ENCODE assay signal across 18 cellular contexts in genomic region chr1:87644033-87644432, GRCh38.
A peak's percentile ranks its signal among the peaks of the same experiment; 100 is the strongest.
DNase-seq lines count a peak whose midpoint lies in the region; ATAC-seq, FAIRE-seq and TF ChIP-seq lines count a peak whose summit lies in the region.
"Had no signal": no experiment of that assay in that cellular context is flagged by ENCODE, and none has a peak within 500 bp of the region (broad histone marks: within the 10 kb centered on the region; RNA-seq: fewer than 3 reads in every experiment).

No MANE protein-coding gene starts in this region.

- H3K79me2 ChIP-seq in astrocyte (ENCODE audit: insufficient read depth, low read length): no peaks in the 10 kb centered on the region

- H3K4me1 ChIP-seq in breast epithelium (no peaks in the 10 kb centered on the region), astrocyte (ENCODE audit: insufficient read depth, low read length) (peaks cover 17% of the 10 kb centered on the region), mesodermal cell (ENCODE audit: control insufficient read depth, insufficient read depth, low read length, poor library complexity, severe bottlenecking) (peaks cover 32% of the 10 kb centered on the region), vagina (peaks cover 25% of the 10 kb centered on the region)
- H3K4me1 ChIP-seq: A549, upper lobe of right lung had no signal

- H3K4me3 Mint-ChIP-seq in MCF 10A (ENCODE audit: unreplicated experiment) (no peak overlapping the region), astrocyte (ENCODE audit: unreplicated experiment) (no peak overlapping the region)
- H3K4me3 Mint-ChIP-seq in activated T-helper 2 cell treated with anti-CD3 and anti-CD28 coated beads, Interferon-gamma antibody, Interleukin-2, Interleukin-4, amounts not matched to agents 10 μg/mL and 5 μg/mL and 100 μg/mL, durations not matched to agents 14 hours and 24 hours and 36 hours (ENCODE audit: low read depth): no peak overlapping the region
- H3K4me3 Mint-ChIP-seq: activated naive CD4-positive, alpha-beta T cell treated with anti-CD3 and anti-CD28 coated beads, Interleukin-2, amount 50 U/mL, for 24 hours; CD4-positive, CD25-positive, alpha-beta regulatory T cell; T-helper 2 cell treated with Interferon-gamma antibody and Interleukin-4, amounts not matched to agents 5 μg/mL and 100 μg/mL, for 36 hours had no signal

- H3K4me1 Mint-ChIP-seq in MCF 10A (ENCODE audit: insufficient read depth, unreplicated experiment) (no peaks in the 10 kb centered on the region), astrocyte (ENCODE audit: low read depth, unreplicated experiment) (peaks cover 27% of the 10 kb centered on the region)
- no peaks in the 10 kb centered on the region for H3K4me1 Mint-ChIP-seq in activated T-helper 2 cell treated with anti-CD3 and anti-CD28 coated beads, Interferon-gamma antibody, Interleukin-2, Interleukin-4, amounts not matched to agents 10 μg/mL and 5 μg/mL and 100 μg/mL, durations not matched to agents 14 hours and 24 hours and 36 hours (ENCODE audit: low read depth)
- H3K4me1 Mint-ChIP-seq: activated naive CD4-positive, alpha-beta T cell treated with anti-CD3 and anti-CD28 coated beads, Interleukin-2, amount 50 U/mL, for 24 hours; CD4-positive, CD25-positive, alpha-beta regulatory T cell had no signal

- H3K9me3 Mint-ChIP-seq in MCF 10A (ENCODE audit: unreplicated experiment) (no peaks in the 10 kb centered on the region), astrocyte (ENCODE audit: unreplicated experiment) (peaks cover 4% of the 10 kb centered on the region)
- no peaks in the 10 kb centered on the region for H3K9me3 Mint-ChIP-seq in activated T-helper 2 cell treated with anti-CD3 and anti-CD28 coated beads, Interferon-gamma antibody, Interleukin-2, Interleukin-4, amounts not matched to agents 10 μg/mL and 5 μg/mL and 100 μg/mL, durations not matched to agents 14 hours and 24 hours and 36 hours
- H3K9me3 Mint-ChIP-seq: activated naive CD4-positive, alpha-beta T cell treated with anti-CD3 and anti-CD28 coated beads, Interleukin-2, amount 50 U/mL, for 24 hours; T-helper 2 cell treated with Interferon-gamma antibody and Interleukin-4, amounts not matched to agents 5 μg/mL and 100 μg/mL, for 36 hours had no signal

- peak overlapping the region; percentile 4 to 36 for H3K27ac ChIP-seq in breast epithelium
- no peak overlapping the region for H3K27ac ChIP-seq in astrocyte (ENCODE audit: low read depth, low read length)
- peak overlapping the region; percentile 48 for H3K27ac ChIP-seq in mesodermal cell (ENCODE audit: low read depth, low read length, severe bottlenecking)
- peak overlapping the region; percentile 60 for H3K27ac ChIP-seq in vagina
- H3K27ac ChIP-seq: A549, upper lobe of right lung had no signal

- no peaks in the 10 kb centered on the region for H3K27me3 ChIP-seq in breast epithelium
- no peaks in the 10 kb centered on the region for H3K27me3 ChIP-seq in astrocyte (ENCODE audit: insufficient read depth, low read length)
- H3K27me3 ChIP-seq in vagina: no peaks in the 10 kb centered on the region
- H3K27me3 ChIP-seq: upper lobe of right lung had no signal

- H3K9ac ChIP-seq in astrocyte (ENCODE audit: low read length): no peak overlapping the region

- H3K27me3 Mint-ChIP-seq in MCF 10A (ENCODE audit: insufficient read depth, unreplicated experiment): no peaks in the 10 kb centered on the region
- H3K27me3 Mint-ChIP-seq in astrocyte (ENCODE audit: low read depth, unreplicated experiment): peaks cover 1% of the 10 kb centered on the region
- H3K27me3 Mint-ChIP-seq in activated T-helper 2 cell treated with anti-CD3 and anti-CD28 coated beads, Interferon-gamma antibody, Interleukin-2, Interleukin-4, amounts not matched to agents 10 μg/mL and 5 μg/mL and 100 μg/mL, durations not matched to agents 14 hours and 24 hours and 36 hours (ENCODE audit: low read depth): no peaks in the 10 kb centered on the region
- H3K27me3 Mint-ChIP-seq: activated naive CD4-positive, alpha-beta T cell treated with anti-CD3 and anti-CD28 coated beads, Interleukin-2, amount 50 U/mL, for 24 hours; CD4-positive, CD25-positive, alpha-beta regulatory T cell had no signal

- CTCF ChIA-PET in MCF 10A (lab: Yijun Ruan, JAX): interaction anchor here (0.6 to 1.0 kb wide), 2 partner anchors 41 to 309 kb away, joined by 3 read pairs; no protein-coding TSS in a partner anchor

- TF ChIP-seq POLR2A in breast epithelium (IDR thresholded peaks at IDR 0.05): no peak
- TF ChIP-seq POLR2A in vagina (IDR thresholded peaks at IDR 0.05): no peak

- no peak for ATAC-seq in GM19035 (IDR thresholded peaks at IDR 0.05; ENCODE audit: unreplicated experiment)
- no peak for ATAC-seq in GM21737 (IDR thresholded peaks at IDR 0.05; ENCODE audit: unreplicated experiment)
- ATAC-seq: A549, upper lobe of right lung had no signal

- no TSS peak for BruUV-seq in MCF 10A (replicated peaks; lab: Mats Ljungman, UMichigan)

- DNase-seq in breast epithelium (ENCODE audit: low spot score in 2 of 2) (no peak), MCF 10A (ENCODE audit: unreplicated experiment) (no peak), astrocyte (ENCODE audit: low read depth) (peak; percentile 37), vagina (ENCODE audit: extremely low spot score in 2 of 2) (no peak)
- DNase-seq in activated T-helper 2 cell treated with anti-CD3 and anti-CD28 coated beads, Interferon-gamma antibody, Interleukin-2, Interleukin-4, amounts not matched to agents 10 μg/mL and 5 μg/mL and 100 μg/mL, durations not matched to agents 14 hours and 24 hours and 36 hours (ENCODE audit: low spot score): no peak
- DNase-seq: activated CD4-positive, alpha-beta T cell treated with anti-CD3 and anti-CD28 coated beads for 4 hours; activated T-cell treated with anti-CD3 and anti-CD28 coated beads for 4 hours; CD4-positive, CD25-positive, alpha-beta regulatory T cell; NCI-H2171 treated with DMSO at 0.1 percent for 48 hours; SHP77; stimulated activated CD4-positive, alpha-beta T cell treated with anti-CD3 and anti-CD28 coated beads, Interleukin-4, amount 100 ng/mL, for 4 hours; upper lobe of right lung had no signal

- TF ChIP-seq CTCF in breast epithelium (IDR thresholded peaks at IDR 0.05) (no peak), MCF 10A (IDR thresholded peaks at IDR 0.05; ENCODE audit: unreplicated experiment) (no peak), astrocyte (IDR thresholded peaks at IDR 0.05; ENCODE audit: insufficient read depth, low read depth, low read length) (no peak), vagina (IDR thresholded peaks at IDR 0.05) (no peak)

- no peaks in the 10 kb centered on the region for H4K20me1 ChIP-seq in astrocyte (ENCODE audit: insufficient read depth, low read length)

- H3K36me3 ChIP-seq in breast epithelium (no peaks in the 10 kb centered on the region), astrocyte (ENCODE audit: insufficient read depth, low read length) (no peaks in the 10 kb centered on the region), mesodermal cell (ENCODE audit: control insufficient read depth, insufficient read depth, low read length) (no peaks in the 10 kb centered on the region), vagina (no peaks in the 10 kb centered on the region)
- H3K36me3 ChIP-seq: upper lobe of right lung had no signal

- peaks cover 5% of the 10 kb centered on the region for H3K36me3 Mint-ChIP-seq in MCF 10A (ENCODE audit: insufficient read depth, unreplicated experiment)
- no peaks in the 10 kb centered on the region for H3K36me3 Mint-ChIP-seq in astrocyte (ENCODE audit: low read depth, unreplicated experiment)
- no peaks in the 10 kb centered on the region for H3K36me3 Mint-ChIP-seq in activated T-helper 2 cell treated with anti-CD3 and anti-CD28 coated beads, Interferon-gamma antibody, Interleukin-2, Interleukin-4, amounts not matched to agents 10 μg/mL and 5 μg/mL and 100 μg/mL, durations not matched to agents 14 hours and 24 hours and 36 hours (ENCODE audit: low read depth)
- H3K36me3 Mint-ChIP-seq: activated naive CD4-positive, alpha-beta T cell treated with anti-CD3 and anti-CD28 coated beads, Interleukin-2, amount 50 U/mL, for 24 hours; CD4-positive, CD25-positive, alpha-beta regulatory T cell had no signal

- intact Hi-C loops in breast epithelium (cut with DNase I; ENCODE audit: low total_unique reads) (no loop called here), MCF 10A (cut with micrococcal nuclease) (no loop called here), vagina (cut with DNase I) (no loop called here)
- intact Hi-C loops in activated T-helper 2 cell treated with anti-CD3 and anti-CD28 coated beads, Interferon-gamma antibody, Interleukin-2, Interleukin-4, amounts not matched to agents 10 μg/mL and 5 μg/mL and 100 μg/mL, durations not matched to agents 14 hours and 24 hours and 36 hours (cut with micrococcal nuclease): no loop called here

- H3K4me2 ChIP-seq in astrocyte (ENCODE audit: low read length): peak overlapping the region; percentile 56
- H3K4me2 ChIP-seq: A549 had no signal

- H2AFZ ChIP-seq in astrocyte (ENCODE audit: low read depth, low read length): no peak overlapping the region

- no peak overlapping the region for H3K27ac Mint-ChIP-seq in MCF 10A (ENCODE audit: low read depth, unreplicated experiment)
- peak overlapping the region; percentile 11 for H3K27ac Mint-ChIP-seq in astrocyte (ENCODE audit: unreplicated experiment)
- H3K27ac Mint-ChIP-seq in activated T-helper 2 cell treated with anti-CD3 and anti-CD28 coated beads, Interferon-gamma antibody, Interleukin-2, Interleukin-4, amounts not matched to agents 10 μg/mL and 5 μg/mL and 100 μg/mL, durations not matched to agents 14 hours and 24 hours and 36 hours: no peak overlapping the region
- H3K27ac Mint-ChIP-seq: activated naive CD4-positive, alpha-beta T cell treated with anti-CD3 and anti-CD28 coated beads, Interleukin-2, amount 50 U/mL, for 24 hours; CD4-positive, CD25-positive, alpha-beta regulatory T cell; T-helper 2 cell treated with Interferon-gamma antibody and Interleukin-4, amounts not matched to agents 5 μg/mL and 100 μg/mL, for 36 hours had no signal

- POLR2A ChIA-PET in MCF 10A (lab: Yijun Ruan, JAX): interaction anchor here (0.6 kb wide), 2 partner anchors 31 to 1042 kb away, joined by 3 to 4 read pairs; no protein-coding TSS in a partner anchor

- H3K9me3 ChIP-seq in breast epithelium (no peaks in the 10 kb centered on the region), astrocyte (ENCODE audit: insufficient read depth, low read depth, low read length) (no peaks in the 10 kb centered on the region), mesodermal cell (ENCODE audit: control insufficient read depth, low read length) (no peaks in the 10 kb centered on the region), vagina (no peaks in the 10 kb centered on the region)
- H3K9me3 ChIP-seq: A549, upper lobe of right lung had no signal

- H3K4me3 ChIP-seq in breast epithelium: no peak overlapping the region
- H3K4me3 ChIP-seq in astrocyte (ENCODE audit: insufficient read depth, low read depth, low read length): no peak overlapping the region
- no peak overlapping the region for H3K4me3 ChIP-seq in mesodermal cell (ENCODE audit: extremely low read depth, insufficient read depth, low read length, poor library complexity, severe bottlenecking)
- no peak overlapping the region for H3K4me3 ChIP-seq in vagina
- H3K4me3 ChIP-seq: A549, upper lobe of right lung had no signal

- FAIRE-seq in astrocyte (lab: Jason Lieb, UNC): no peak
- FAIRE-seq: A549 had no signal
